ENCODE assay signal across 12 cellular contexts in genomic region chr7:127413962-127414361, GRCh38. TPM values are rescaled to one million over a fixed set of nuclear protein-coding genes. Genes with fewer than 3 reads are reported as not detected.
DNase-seq lines count a peak whose midpoint lies in the region; ATAC-seq and TF ChIP-seq lines count a peak whose summit lies in the region.
"Had no signal": no experiment of that assay in that cellular context is flagged by ENCODE, and none has a peak within 500 bp of the region (broad histone marks: within the 10 kb centered on the region; RNA-seq: fewer than 3 reads in every experiment).

No MANE protein-coding gene starts in this region.

- CTCF ChIA-PET in activated CD4-positive, alpha-beta T cell treated with anti-CD3 and anti-CD28 coated beads for 36 hours (lab: Charles Lee): interaction anchor here (0.7 kb wide), 1 partner anchor 36 kb away, joined by 3 read pairs; no protein-coding TSS in a partner anchor

- H2AFZ ChIP-seq in Loucy (ENCODE audit: low read length): peak overlapping the region; percentile 5; the same call in 1 of the 2 replicates

- no peak overlapping the region for H3K4me3 Mint-ChIP-seq in activated CD4-positive, alpha-beta T cell treated with anti-CD3 and anti-CD28 coated beads for 36 hours
- H3K4me3 Mint-ChIP-seq in natural killer cell: peak overlapping the region; percentile 79

- intact Hi-C loops in activated CD4-positive, alpha-beta T cell treated with anti-CD3 and anti-CD28 coated beads for 36 hours (cut with DNase I, micrococcal nuclease): loop anchor here in 1 of 2 experiments (2.0 kb wide), 1 partner anchor 39 kb away; no protein-coding TSS in a partner anchor
- intact Hi-C loops in natural killer cell (cut with micrococcal nuclease): loop anchor here (1.0 kb wide), 1 partner anchor 33 kb away; no protein-coding TSS in a partner anchor
- intact Hi-C loops in posterior cingulate gyrus (cut with DNase I): no loop called here

- H4K20me1 ChIP-seq in Loucy (ENCODE audit: insufficient read depth, low read length, poor library complexity, severe bottlenecking): no peaks in the 10 kb centered on the region

- TF ChIP-seq CTCF in Loucy (conservative IDR thresholded peaks at IDR 0.05; ENCODE audit: low read length): no peak
- no peak for TF ChIP-seq CTCF in natural killer cell (IDR thresholded peaks at IDR 0.05)

- H3K4me1 ChIP-seq in Loucy (ENCODE audit: insufficient read depth, low read length, poor library complexity, severe bottlenecking): peaks cover 4% of the 10 kb centered on the region
- H3K4me1 ChIP-seq: A549 had no signal

- POLR2A ChIA-PET in activated CD4-positive, alpha-beta T cell treated with anti-CD3 and anti-CD28 coated beads for 36 hours (lab: Charles Lee): interaction anchor here (1.0 kb wide), 1 partner anchor 22 kb away, joined by 4 read pairs; the partner anchor contains the start of gene ZNF800

- peaks cover 40% of the 10 kb centered on the region for H3K4me1 Mint-ChIP-seq in activated CD4-positive, alpha-beta T cell treated with anti-CD3 and anti-CD28 coated beads for 36 hours
- peaks cover 42 to 46% of the 10 kb centered on the region in 2 donors for H3K4me1 Mint-ChIP-seq in natural killer cell

- H3K36me3 Mint-ChIP-seq in activated CD4-positive, alpha-beta T cell treated with anti-CD3 and anti-CD28 coated beads for 36 hours (ENCODE audit: low read depth): peaks cover 2% of the 10 kb centered on the region
- no peaks in the 10 kb centered on the region for H3K36me3 Mint-ChIP-seq in natural killer cell

- H3K9me3 ChIP-seq in Loucy (ENCODE audit: insufficient read depth, low read depth, low read length): no peaks in the 10 kb centered on the region
- H3K9me3 ChIP-seq: A549 had no signal

- H3K27ac Mint-ChIP-seq in activated CD4-positive, alpha-beta T cell treated with anti-CD3 and anti-CD28 coated beads for 36 hours: peak overlapping the region; percentile 4
- H3K27ac Mint-ChIP-seq in natural killer cell: peak overlapping the region; percentile 90 to 93

- H3K9me3 Mint-ChIP-seq in activated CD4-positive, alpha-beta T cell treated with anti-CD3 and anti-CD28 coated beads for 36 hours (ENCODE audit: low read depth): no peaks in the 10 kb centered on the region
- H3K9me3 Mint-ChIP-seq in natural killer cell: peaks cover 4% of the 10 kb centered on the region in 2 donors

- no peaks in the 10 kb centered on the region for H3K79me2 ChIP-seq in Loucy (ENCODE audit: insufficient read depth, low read length)

- ATAC-seq in activated CD4-positive, alpha-beta T cell treated with anti-CD3 and anti-CD28 coated beads for 36 hours: peak; percentile 73
- ATAC-seq in HG02763 (IDR thresholded peaks at IDR 0.05; ENCODE audit: unreplicated experiment) (peak; percentile 48), natural killer cell (peak; percentile 76 to 87 (median 77)), esophagus mucosa (no peak)
- ATAC-seq: A549 had no signal

- H3K27me3 Mint-ChIP-seq in activated CD4-positive, alpha-beta T cell treated with anti-CD3 and anti-CD28 coated beads for 36 hours: no peaks in the 10 kb centered on the region
- H3K27me3 Mint-ChIP-seq in natural killer cell (ENCODE audit: low read depth in 2 of 2): no peaks in the 10 kb centered on the region

- DNase-seq in activated CD4-positive, alpha-beta T cell treated with anti-CD3 and anti-CD28 coated beads for 36 hours: no peak
- DNase-seq in activated CD4-positive, alpha-beta T cell treated with anti-CD3 and anti-CD28 coated beads for 48 hours: no peak
- no peak for DNase-seq in natural killer cell
- no peak for DNase-seq in NCI-H2171 treated with DMSO at 0.1 percent for 48 hours (lab: John Stamatoyannopoulos, UW)
- no peak for DNase-seq in posterior cingulate gyrus
- DNase-seq: dorsolateral prefrontal cortex, NCI-H2107 had no signal

- no peak overlapping the region for H3K9ac ChIP-seq in Loucy (ENCODE audit: low read depth, low read length, poor library complexity, severe bottlenecking)

- H3K36me3 ChIP-seq in Loucy (ENCODE audit: insufficient read depth, low read length): no peaks in the 10 kb centered on the region

- H3K4me3 ChIP-seq in Loucy (ENCODE audit: low read length, poor library complexity, severe bottlenecking): no peak overlapping the region
- H3K4me3 ChIP-seq: A549, dorsolateral prefrontal cortex, skin epidermis had no signal

- no peaks in the 10 kb centered on the region for H3K9me2 ChIP-seq in Loucy (replicated peaks; ENCODE audit: low read depth, low read length)

- H3K4me2 ChIP-seq in Loucy (ENCODE audit: low read depth, low read length, poor library complexity, severe bottlenecking): no peak overlapping the region
- H3K4me2 ChIP-seq: A549 had no signal

- no peaks in the 10 kb centered on the region for H3K27me3 ChIP-seq in Loucy (ENCODE audit: insufficient read depth, low read length, poor library complexity, severe bottlenecking)
- H3K27me3 ChIP-seq: dorsolateral prefrontal cortex had no signal

- no peaks in the 10 kb centered on the region for H3F3A ChIP-seq in Loucy (ENCODE audit: low read depth)

RNA-seq across cellular contexts. Expression of gene ZNF800, which starts 21.5 kb away (rescaled TPM):
- total RNA-seq in activated CD4-positive, alpha-beta T cell treated with anti-CD3 and anti-CD28 coated beads for 36 hours: 10 to 100 TPM; 27.5 to 34.7 TPM
- total RNA-seq in natural killer cell: 100 to 1,000 TPM in 2 of 3 donors, 10 to 100 TPM in 1; 93.3 to 107 (median 101) TPM
- 17.6 TPM for total RNA-seq in esophagus mucosa
